Comparison of ENCODE assay signal across 15 cellular contexts in genomic region chr19:1511989-1512338, GRCh38. TPM values are rescaled to one million over a fixed set of nuclear protein-coding genes. Genes with fewer than 3 reads are reported as not detected.
A peak's percentile ranks its signal among the peaks of the same experiment; 100 is the strongest.
DNase-seq lines count a peak whose midpoint lies in the region; ATAC-seq and TF ChIP-seq lines count a peak whose summit lies in the region.
"Had no signal": no experiment of that assay in that cellular context is flagged by ENCODE, and none has a peak within 500 bp of the region (broad histone marks: within the 10 kb centered on the region; RNA-seq: fewer than 3 reads in every experiment).

No MANE protein-coding gene starts in this region.

- H3K27ac ChIP-seq in right atrium auricular region = peak overlapping the region; percentile 87 to 96
- no peak overlapping the region for H3K27ac ChIP-seq in left lung
- no peak overlapping the region for H3K27ac ChIP-seq in MM.1S (ENCODE audit: low read length)

- H3K4me1 Mint-ChIP-seq in activated T-helper 1 cell treated with anti-CD3 and anti-CD28 coated beads, Interleukin-12 subunit alpha, Interleukin-12 subunit beta, Interleukin-2, Interleukin-4 antibody, amounts not matched to agents 30 ng/mL and 10 ng/mL and 1 ng/mL, durations not matched to agents 14 hours and 24 hours and 36 hours (ENCODE audit: low read depth) = peaks cover 6% of the 10 kb centered on the region
- H3K4me1 Mint-ChIP-seq in immature natural killer cell = peaks cover 13 to 14% of the 10 kb centered on the region in 2 donors

- no peaks in the 10 kb centered on the region for H3K36me3 ChIP-seq in right atrium auricular region
- no peaks in the 10 kb centered on the region for H3K36me3 ChIP-seq in left lung
- no peaks in the 10 kb centered on the region for H3K36me3 ChIP-seq in MM.1S (replicated peaks; ENCODE audit: insufficient read depth, low read length)
- H3K36me3 ChIP-seq: BE2C had no signal

- H3K4me3 ChIP-seq in right atrium auricular region (no peak overlapping the region), left lung (no peak overlapping the region), MM.1S (ENCODE audit: low read length) (no peak overlapping the region)

- no peak overlapping the region for H2AFZ ChIP-seq in MM.1S (ENCODE audit: low read length)

- no peaks in the 10 kb centered on the region for H3K9me3 ChIP-seq in right atrium auricular region
- no peaks in the 10 kb centered on the region for H3K9me3 ChIP-seq in left lung
- no peaks in the 10 kb centered on the region for H3K9me3 ChIP-seq in MM.1S (replicated peaks; ENCODE audit: insufficient read depth, low read length)
- H3K9me3 ChIP-seq: BE2C, mucosa of descending colon had no signal

- H4K20me1 ChIP-seq in MM.1S (ENCODE audit: insufficient read depth, low read length) = no peaks in the 10 kb centered on the region

- H3K27ac Mint-ChIP-seq in activated T-helper 1 cell treated with anti-CD3 and anti-CD28 coated beads, Interleukin-12 subunit alpha, Interleukin-12 subunit beta, Interleukin-2, Interleukin-4 antibody, amounts not matched to agents 30 ng/mL and 10 ng/mL and 1 ng/mL, durations not matched to agents 14 hours and 24 hours and 36 hours = no peak overlapping the region
- no peak overlapping the region for H3K27ac Mint-ChIP-seq in immature natural killer cell

- no peaks in the 10 kb centered on the region for H3K9me2 ChIP-seq in MM.1S (replicated peaks; ENCODE audit: insufficient read depth, low read length)

- intact Hi-C loops in Right ventricle myocardium superior (cut with DNase I) = no loop called here
- intact Hi-C loops in activated T-helper 1 cell treated with anti-CD3 and anti-CD28 coated beads, Interleukin-12 subunit alpha, Interleukin-12 subunit beta, Interleukin-2, Interleukin-4 antibody, amounts not matched to agents 30 ng/mL and 10 ng/mL and 1 ng/mL, durations not matched to agents 14 hours and 24 hours and 36 hours (cut with micrococcal nuclease) = loop anchor here (2.0 to 5.0 kb wide), 2 partner anchors 67 to 235 kb away; partner anchors contain the start of gene FAM174C
- intact Hi-C loops in left lung (cut with DNase I) = no loop called here

- H3K79me2 ChIP-seq in MM.1S (ENCODE audit: low read length) = no peaks in the 10 kb centered on the region

- ATAC-seq in Right ventricle myocardium superior (ENCODE audit: poor library complexity) = no peak
- ATAC-seq in left lung = no peak
- ATAC-seq: mucosa of descending colon, right cardiac atrium had no signal

- no peak for DNase-seq in right atrium auricular region (ENCODE audit: low spot score)
- DNase-seq in Right ventricle myocardium superior = no peak
- DNase-seq in activated T-helper 1 cell treated with anti-CD3 and anti-CD28 coated beads, Interleukin-12 subunit alpha, Interleukin-12 subunit beta, Interleukin-2, Interleukin-4 antibody, amounts not matched to agents 30 ng/mL and 10 ng/mL and 1 ng/mL, durations not matched to agents 14 hours and 24 hours and 36 hours (ENCODE audit: low spot score) = no peak
- no peak for DNase-seq in immature natural killer cell
- no peak for DNase-seq in left lung
- DNase-seq in HuH-7 (ENCODE audit: low spot score) = no peak
- DNase-seq in MM.1S = no peak
- DNase-seq in OCI-M1 (lab: John Stamatoyannopoulos, UW) = no peak
- DNase-seq: activated CD4-positive, alpha-beta T cell treated with anti-CD3 and anti-CD28 coated beads, Interleukin-2, amount 50 U/mL, for 48 hours; BE2C; mucosa of descending colon; NCI-H1105 treated with DMSO at 0.1 percent for 48 hours; NCI-H526 had no signal

- H3K27me3 Mint-ChIP-seq in activated T-helper 1 cell treated with anti-CD3 and anti-CD28 coated beads, Interleukin-12 subunit alpha, Interleukin-12 subunit beta, Interleukin-2, Interleukin-4 antibody, amounts not matched to agents 30 ng/mL and 10 ng/mL and 1 ng/mL, durations not matched to agents 14 hours and 24 hours and 36 hours (ENCODE audit: insufficient read depth) = peaks cover 16% of the 10 kb centered on the region
- peaks cover 3 to 14% (median 3%) of the 10 kb centered on the region in 3 donors for H3K27me3 Mint-ChIP-seq in immature natural killer cell (ENCODE audit: low read depth in 3 of 3)

- H3K4me2 ChIP-seq in MM.1S (ENCODE audit: low read depth, low read length) = no peak overlapping the region

- peaks cover 4% of the 10 kb centered on the region for H3K9me3 Mint-ChIP-seq in activated T-helper 1 cell treated with anti-CD3 and anti-CD28 coated beads, Interleukin-12 subunit alpha, Interleukin-12 subunit beta, Interleukin-2, Interleukin-4 antibody, amounts not matched to agents 30 ng/mL and 10 ng/mL and 1 ng/mL, durations not matched to agents 14 hours and 24 hours and 36 hours
- H3K9me3 Mint-ChIP-seq in immature natural killer cell = peaks cover 0 to 3% (median 0%) of the 10 kb centered on the region in 6 donors

- H3K36me3 Mint-ChIP-seq in activated T-helper 1 cell treated with anti-CD3 and anti-CD28 coated beads, Interleukin-12 subunit alpha, Interleukin-12 subunit beta, Interleukin-2, Interleukin-4 antibody, amounts not matched to agents 30 ng/mL and 10 ng/mL and 1 ng/mL, durations not matched to agents 14 hours and 24 hours and 36 hours (ENCODE audit: low read depth) = peaks cover 2% of the 10 kb centered on the region
- no peaks in the 10 kb centered on the region for H3K36me3 Mint-ChIP-seq in immature natural killer cell

- no peak for TF ChIP-seq CTCF in right atrium auricular region (IDR thresholded peaks at IDR 0.05)
- no peak for TF ChIP-seq CTCF in left lung (IDR thresholded peaks at IDR 0.05)
- no peak for TF ChIP-seq CTCF in MM.1S (IDR thresholded peaks at IDR 0.05; ENCODE audit: low read length)

- H3K4me3 Mint-ChIP-seq in activated T-helper 1 cell treated with anti-CD3 and anti-CD28 coated beads, Interleukin-12 subunit alpha, Interleukin-12 subunit beta, Interleukin-2, Interleukin-4 antibody, amounts not matched to agents 30 ng/mL and 10 ng/mL and 1 ng/mL, durations not matched to agents 14 hours and 24 hours and 36 hours = peak overlapping the region; percentile 71
- H3K4me3 Mint-ChIP-seq in immature natural killer cell = peak overlapping the region; percentile 40 to 71 (median 57)

- H3K27me3 ChIP-seq in right atrium auricular region (no peaks in the 10 kb centered on the region), left lung (peaks cover 13 to 85% of the 10 kb centered on the region in 2 donors), MM.1S (replicated peaks; ENCODE audit: insufficient read depth, low read length) (peaks cover 62% of the 10 kb centered on the region)

- no peak overlapping the region for H3K9ac ChIP-seq in MM.1S (ENCODE audit: low read length)

- peaks cover 0 to 22% of the 10 kb centered on the region in 2 donors for H3K4me1 ChIP-seq in right atrium auricular region
- peaks cover 7 to 22% of the 10 kb centered on the region in 2 donors for H3K4me1 ChIP-seq in left lung
- peaks cover 2% of the 10 kb centered on the region; the same call in 1 of the 2 replicates for H3K4me1 ChIP-seq in MM.1S (ENCODE audit: low read length)

- no peaks in the 10 kb centered on the region for H3F3A ChIP-seq in MM.1S (ENCODE audit: insufficient read depth, low read length)

RNA-seq across cellular contexts. Expression of gene ADAMTSL5, which starts 0.9 kb away (rescaled TPM):
- total RNA-seq in right atrium auricular region (10 to 100 TPM; 14.5 to 27.2 TPM), Right ventricle myocardium superior (22.5 TPM), left lung (1 to 10 TPM; 3.0 to 5.3 TPM)
- total RNA-seq in activated T-helper 1 cell treated with anti-CD3 and anti-CD28 coated beads, Interleukin-12 subunit alpha, Interleukin-12 subunit beta, Interleukin-2, Interleukin-4 antibody, amounts not matched to agents 30 ng/mL and 10 ng/mL and 1 ng/mL, durations not matched to agents 14 hours and 24 hours and 36 hours = 3.6 and 7.0 TPM in 2 replicates
- under 1 TPM in 1 of 3 donors, not detected in 2; 0.43 TPM for polyA plus RNA-seq in immature natural killer cell
- total RNA-seq: endothelial cell of umbilical vein had no signal

RNA-seq across cellular contexts. Expression of gene PLK5, which starts 11.9 kb away (rescaled TPM):
- total RNA-seq in right atrium auricular region (not detected), Right ventricle myocardium superior (not detected), left lung (not detected)
- not detected in 2 replicates for total RNA-seq in activated T-helper 1 cell treated with anti-CD3 and anti-CD28 coated beads, Interleukin-12 subunit alpha, Interleukin-12 subunit beta, Interleukin-2, Interleukin-4 antibody, amounts not matched to agents 30 ng/mL and 10 ng/mL and 1 ng/mL, durations not matched to agents 14 hours and 24 hours and 36 hours
- polyA plus RNA-seq in immature natural killer cell = not detected
- total RNA-seq: endothelial cell of umbilical vein, right cardiac atrium had no signal
- polyA plus RNA-seq: endothelial cell of umbilical vein had no signal

RNA-seq across cellular contexts. Expression of gene REEP6, which starts 21.0 kb away (rescaled TPM):
- total RNA-seq in right atrium auricular region (1 to 10 TPM; 1.3 to 2.3 TPM), Right ventricle myocardium superior (1.1 TPM), left lung (1 to 10 TPM; 1.6 to 2.0 TPM)
- 1.4 TPM in 2 replicates for total RNA-seq in activated T-helper 1 cell treated with anti-CD3 and anti-CD28 coated beads, Interleukin-12 subunit alpha, Interleukin-12 subunit beta, Interleukin-2, Interleukin-4 antibody, amounts not matched to agents 30 ng/mL and 10 ng/mL and 1 ng/mL, durations not matched to agents 14 hours and 24 hours and 36 hours
- polyA plus RNA-seq in immature natural killer cell = 1 to 10 TPM; 4.0 to 7.1 (median 6.4) TPM

RNA-seq across cellular contexts. Expression of gene PCSK4, which starts 21.8 kb away (rescaled TPM):
- total RNA-seq in right atrium auricular region (1 to 10 TPM; 1.0 to 4.4 TPM), Right ventricle myocardium superior (1.4 TPM), left lung (1 to 10 TPM; 1.9 to 3.2 TPM)
- total RNA-seq in activated T-helper 1 cell treated with anti-CD3 and anti-CD28 coated beads, Interleukin-12 subunit alpha, Interleukin-12 subunit beta, Interleukin-2, Interleukin-4 antibody, amounts not matched to agents 30 ng/mL and 10 ng/mL and 1 ng/mL, durations not matched to agents 14 hours and 24 hours and 36 hours = 0.26 and 1.5 TPM in 2 replicates
- polyA plus RNA-seq in immature natural killer cell = under 1 TPM in 2 of 3 donors, not detected in 1; 0.25 to 0.33 TPM

RNA-seq across cellular contexts. Expression of gene C19orf25, which starts 32.9 kb away (rescaled TPM):
- total RNA-seq in right atrium auricular region (10 to 100 TPM; 19.1 to 22.3 TPM), Right ventricle myocardium superior (18.3 TPM), left lung (10 to 100 TPM; 31.1 to 32.2 TPM)
- 37.1 and 38.5 TPM in 2 replicates for total RNA-seq in activated T-helper 1 cell treated with anti-CD3 and anti-CD28 coated beads, Interleukin-12 subunit alpha, Interleukin-12 subunit beta, Interleukin-2, Interleukin-4 antibody, amounts not matched to agents 30 ng/mL and 10 ng/mL and 1 ng/mL, durations not matched to agents 14 hours and 24 hours and 36 hours
- 10 to 100 TPM; 57.4 to 61.6 (median 61.2) TPM for polyA plus RNA-seq in immature natural killer cell

Comparison
In these comparisons a context has a peak if more than half of its experiments do, and no peak if none do; other contexts are left out.
1. H3K27ac ChIP-seq: peak in right atrium auricular region (2 of 2); none in left lung (0 of 2) and MM.1S (single experiment).